In the genomic region with DNA sequence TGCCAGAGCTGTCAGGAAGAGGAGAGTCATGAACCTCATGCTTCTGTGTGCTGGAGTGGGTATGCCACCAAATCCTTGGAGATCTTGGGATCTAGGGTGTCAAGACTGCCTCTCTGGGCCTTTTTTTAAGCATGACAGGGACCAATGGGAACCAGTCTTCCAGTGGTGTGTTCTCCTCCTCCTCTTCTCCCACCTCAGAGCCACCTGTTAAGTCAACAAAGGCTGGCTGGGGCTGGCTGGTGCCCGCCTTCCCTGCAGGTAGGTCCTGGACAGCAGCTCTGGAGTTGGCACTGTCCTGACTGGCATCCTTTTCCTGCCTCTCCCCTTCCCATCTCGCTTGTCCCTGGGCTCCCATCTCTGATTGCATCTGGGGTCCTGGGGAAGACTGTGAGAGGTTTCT, we compare ENCODE assay signal across 23 cellular contexts. TPM values are rescaled to one million over a fixed set of nuclear protein-coding genes. Genes with fewer than 3 reads are reported as not detected.
DNase-seq lines count a peak whose midpoint lies in the region; TF ChIP-seq lines count a peak whose summit lies in the region.
"Had no signal": no experiment of that assay in that cellular context is flagged by ENCODE, and none has a peak within 500 bp of the region (broad histone marks: within the 10 kb centered on the region; RNA-seq: fewer than 3 reads in every experiment).

Gene DCD (minus strand): TSS at position 101 of the 400 bp plus-strand sequence. CDS start 62 bp downstream, at position 39.

- H2AK5ac ChIP-seq in neuronal stem cell (ENCODE audit: low read depth, low read length), result no peak within 1 kb of the TSS

- H2BK15ac ChIP-seq in neuronal stem cell (ENCODE audit: low read length), result no peak within 1 kb of the TSS

- TF ChIP-seq POLR2A in lower leg skin (IDR thresholded peaks at IDR 0.05) (no peak), suprapubic skin (IDR thresholded peaks at IDR 0.05) (no peak)

- H3K4ac ChIP-seq in neuronal stem cell (ENCODE audit: low read length), result no peak within 1 kb of the TSS

- WGBS in lower leg skin, 2 donors, result 65 to 67% methylated on average over 2 of the region's 2 CpGs
- WGBS in neuronal stem cell (ENCODE audit: extremely low coverage in 2 of 2, insufficient read length in 2 of 2, insufficient replicate concordance in 1 of 2), 2 donors, result no CpG with 5 or more reads among the region's 2 CpGs
- WGBS in suprapubic skin, result 76% methylated on average over 2 of the region's 2 CpGs

- peak within 1 kb of the TSS; percentile 10 for H3K14ac ChIP-seq in neuronal stem cell (ENCODE audit: low read length)

- no peak within 1 kb of the TSS for H3K4me2 ChIP-seq in neuronal stem cell (ENCODE audit: insufficient read depth, low read length, poor library complexity, severe bottlenecking)
- H3K4me2 ChIP-seq: A549, BLaER1 had no signal

- TF ChIP-seq CTCF in lower leg skin (IDR thresholded peaks at IDR 0.05) (no peak), suprapubic skin (IDR thresholded peaks at IDR 0.05) (no peak)

- H2BK12ac ChIP-seq in neuronal stem cell (ENCODE audit: low read length), result no peak within 1 kb of the TSS

- H3K4me1 ChIP-seq in neuronal stem cell (ENCODE audit: control insufficient read depth in 2 of 2, insufficient read depth in 1 of 2, low read depth in 1 of 2, low read length in 2 of 2) (no peaks in the 10 kb centered on the region), suprapubic skin (no peaks in the 10 kb centered on the region)
- H3K4me1 ChIP-seq: A549, BE2C, BLaER1 had no signal

- no peak within 1 kb of the TSS for H3K23ac ChIP-seq in neuronal stem cell (ENCODE audit: low read depth, low read length, poor library complexity)

- H3K27ac ChIP-seq in neuronal stem cell (replicated peaks; ENCODE audit: low read length), result no peak within 1 kb of the TSS
- no peak within 1 kb of the TSS for H3K27ac ChIP-seq in suprapubic skin
- H3K27ac ChIP-seq: 22Rv1, A549, BLaER1 had no signal

- no peak within 1 kb of the TSS for H2AFZ ChIP-seq in neuronal stem cell (ENCODE audit: low read length)

- peak within 1 kb of the TSS; percentile 54 for H3K18ac ChIP-seq in neuronal stem cell (ENCODE audit: low read length)

- H4K91ac ChIP-seq in neuronal stem cell (ENCODE audit: low read depth, low read length, poor library complexity), result no peak within 1 kb of the TSS

- no peak within 1 kb of the TSS for H3K4me3 ChIP-seq in lower leg skin (ENCODE audit: low read depth, poor library complexity, severe bottlenecking)
- H3K4me3 ChIP-seq in neuronal stem cell (ENCODE audit: low read length in 2 of 2), result no peak within 1 kb of the TSS
- H3K4me3 ChIP-seq in suprapubic skin, result no peak within 1 kb of the TSS
- H3K4me3 ChIP-seq: A549, BLaER1 had no signal

- no peak within 1 kb of the TSS for H4K8ac ChIP-seq in neuronal stem cell (ENCODE audit: low read depth, low read length)

- H3K9ac ChIP-seq in neuronal stem cell (ENCODE audit: low read depth, low read length, poor library complexity), result no peak within 1 kb of the TSS
- H3K9ac ChIP-seq: BLaER1 had no signal

- H3K27me3 ChIP-seq in neuronal stem cell (ENCODE audit: control insufficient read depth in 3 of 3, insufficient read depth in 3 of 3, low read depth in 1 of 3, low read length in 3 of 3) (peaks cover 0 to 10% (median 0%) of the 10 kb centered on the region in 3 experiments), suprapubic skin (peaks cover 8% of the 10 kb centered on the region)
- H3K27me3 ChIP-seq: BLaER1 had no signal

- no peaks in the 10 kb centered on the region for H3K79me1 ChIP-seq in neuronal stem cell (ENCODE audit: low read depth, low read length)

- no peak for TF ChIP-seq EP300 in suprapubic skin (IDR thresholded peaks at IDR 0.05)

- intact Hi-C loops in lower leg skin (cut with DNase I; ENCODE audit: low total_unique reads), result no loop called here

- H3K36me3 ChIP-seq in neuronal stem cell (replicated peaks in 1 of 2; ENCODE audit: control insufficient read depth in 2 of 2, insufficient read depth in 2 of 2, low read length in 2 of 2), result no peaks in the 10 kb centered on the region
- H3K36me3 ChIP-seq in suprapubic skin, result no peaks in the 10 kb centered on the region
- H3K36me3 ChIP-seq: BE2C, BLaER1 had no signal

- H2BK120ac ChIP-seq in neuronal stem cell (ENCODE audit: low read depth, low read length), result no peak within 1 kb of the TSS

- peak; percentile 29 for DNase-seq in ecto neural progenitor cell (ENCODE audit: low spot score)
- no peak for DNase-seq in lower leg skin (ENCODE audit: low spot score in 2 of 2)
- no peak for DNase-seq in neuronal stem cell (ENCODE audit: low spot score)
- DNase-seq in suprapubic skin (ENCODE audit: low spot score in 2 of 2), result no peak
- no peak for DNase-seq in DMS79 treated with DMSO at 0.1 percent for 48 hours (lab: John Stamatoyannopoulos, UW)
- no peak for DNase-seq in dedifferentiated amniotic fluid mesenchymal stem cell (ENCODE audit: extremely low spot score)
- no peak for DNase-seq in NCI-H2029 treated with DMSO at 0.1 percent for 48 hours (lab: John Stamatoyannopoulos, UW)
- DNase-seq: BE2C; C1 segment of cervical spinal cord; CD4-positive, alpha-beta memory T cell; CD4-positive, CD25-positive, alpha-beta regulatory T cell; CD8-positive, alpha-beta memory T cell; COR-L47; DMS 273 treated with DMSO at 0.1 percent for 48 hours; DMS153; DMS53; DMS79; GF-D8 had no signal

- peaks cover 0 to 4% of the 10 kb centered on the region in 2 donors for H3K9me3 ChIP-seq in neuronal stem cell (replicated peaks in 1 of 2; ENCODE audit: control insufficient read depth in 2 of 2, insufficient read depth in 1 of 2, low read depth in 1 of 2, low read length in 2 of 2)
- no peaks in the 10 kb centered on the region for H3K9me3 ChIP-seq in suprapubic skin
- H3K9me3 ChIP-seq: A549, BE2C, BLaER1 had no signal

- H2BK5ac ChIP-seq in neuronal stem cell (ENCODE audit: low read length), result no peak within 1 kb of the TSS

RNA-seq across cellular contexts. Expression of gene DCD, which starts in this region (rescaled TPM):
- total RNA-seq in lower leg skin (1,000 to 10,000 TPM in 3 of 4 donors, 100 to 1,000 TPM in 1; 449 to 9,764 (median 1,589) TPM), suprapubic skin (1,000 to 10,000 TPM; 1,519 to 3,186 (median 2,298) TPM)
- not detected for polyA plus RNA-seq in neuronal stem cell (2013, experiment 1 of 2)
- polyA plus RNA-seq in neuronal stem cell (2013, experiment 2 of 2), result not detected
- total RNA-seq: A172; CD4-positive, alpha-beta memory T cell; CD4-positive, CD25-positive, alpha-beta regulatory T cell; CD8-positive, alpha-beta memory T cell had no signal
- polyA plus RNA-seq: A549; CD14-positive monocyte; CD4-positive, alpha-beta memory T cell; CD4-positive, CD25-positive, alpha-beta regulatory T cell; CD8-positive, alpha-beta memory T cell had no signal
